Comparison of ENCODE assay signal across 24 cellular contexts in the genomic region with DNA sequence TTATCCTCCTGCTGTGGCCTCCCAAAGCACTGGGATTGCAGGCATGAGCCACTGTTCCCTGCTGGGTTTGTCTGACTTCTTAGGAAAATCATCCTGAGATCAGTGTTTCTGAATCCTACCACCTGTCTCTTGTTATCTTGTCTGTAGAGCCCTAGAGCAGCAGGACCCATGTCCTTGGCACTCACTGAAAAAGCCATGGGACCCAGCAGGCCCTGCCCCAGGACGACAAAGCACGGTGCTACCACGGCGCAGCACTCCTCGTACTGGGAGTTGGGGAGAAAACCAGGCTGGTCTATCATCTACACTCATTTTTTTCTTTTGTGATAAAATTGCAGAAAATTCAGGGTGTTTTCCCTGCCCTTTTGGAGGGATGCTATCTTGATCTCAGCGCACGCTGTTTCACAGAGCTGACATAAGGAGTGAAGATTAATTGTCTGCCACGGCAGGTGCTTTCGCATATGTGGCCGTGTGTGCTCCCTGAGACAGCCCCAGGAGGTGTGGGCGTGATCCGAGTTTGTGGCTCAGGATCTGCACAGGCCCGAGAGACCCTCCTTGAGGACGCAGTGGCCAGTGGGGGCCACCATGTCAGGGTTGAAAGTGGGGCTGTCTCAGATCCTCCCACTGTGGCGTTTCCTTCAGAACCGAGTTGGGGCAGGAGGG.
"Had no signal": no experiment of that assay in that cellular context is flagged by ENCODE, and none has a peak within 500 bp of the region (broad histone marks: within the 10 kb centered on the region; RNA-seq: fewer than 3 reads in every experiment).

No MANE protein-coding gene starts in this region.

- H3K4me3 ChIP-seq: breast epithelium, esophagus squamous epithelium, hepatocyte, mucosa of descending colon, ovary, psoas muscle, skin epidermis, stomach, testis, upper lobe of left lung had no signal

- DNase-seq: activated CD4-positive, alpha-beta T cell treated with anti-CD3 and anti-CD28 coated beads, Interleukin-2, amount 10 ng/mL, durations not matched to agents 24 days and 14 days; activated CD8-positive, alpha-beta memory T cell treated with anti-CD3 and anti-CD28 coated beads, Interleukin-2, amount 50 U/mL, for 4 hours; activated CD8-positive, alpha-beta T cell treated with anti-CD3 and anti-CD28 coated beads, Interleukin-2, amount 10 ng/mL, durations not matched to agents 7 days and 5 days; activated gamma-delta T cell; effector CD8-positive, alpha-beta T cell; esophagus squamous epithelium; left cardiac atrium; mesenchymal stem cell; mucosa of descending colon; naive B cell; ovary; psoas muscle; right cardiac atrium; stomach; T-helper 1 cell; T1000; testis; upper lobe of left lung had no signal

- H3K4me1 Mint-ChIP-seq: naive B cell had no signal

- H3K4me3 Mint-ChIP-seq: activated CD4-positive, alpha-beta T cell treated with anti-CD3 and anti-CD28 coated beads, Interleukin-2, amount 10 ng/mL, durations not matched to agents 24 days and 14 days; activated CD8-positive, alpha-beta T cell treated with anti-CD3 and anti-CD28 coated beads, Interleukin-2, amount 10 ng/mL, durations not matched to agents 7 days and 5 days; activated naive CD4-positive, alpha-beta T cell treated with anti-CD3 and anti-CD28 coated beads, Interleukin-2, amount 50 U/mL, for 24 hours; dendritic cell treated with granulocyte-macrophage colony-stimulating factor and Interleukin-4, amounts not matched to agents 40 ng/mL and 50 ng/mL, for 4 days; naive B cell; neural crest cell had no signal

- H3K27me3 ChIP-seq: breast epithelium, esophagus squamous epithelium, hepatocyte, ovary, stomach, testis, upper lobe of left lung had no signal

- H3K36me3 Mint-ChIP-seq: naive B cell had no signal

- H3K4me1 ChIP-seq: breast epithelium, esophagus squamous epithelium, psoas muscle, stomach, testis had no signal

- H3K27ac Mint-ChIP-seq: activated CD4-positive, alpha-beta T cell treated with anti-CD3 and anti-CD28 coated beads, Interleukin-2, amount 10 ng/mL, durations not matched to agents 24 days and 14 days; activated CD8-positive, alpha-beta T cell treated with anti-CD3 and anti-CD28 coated beads, Interleukin-2, amount 10 ng/mL, durations not matched to agents 7 days and 5 days; activated naive CD4-positive, alpha-beta T cell treated with anti-CD3 and anti-CD28 coated beads, Interleukin-2, amount 50 U/mL, for 24 hours; dendritic cell treated with granulocyte-macrophage colony-stimulating factor and Interleukin-4, amounts not matched to agents 40 ng/mL and 50 ng/mL, for 4 days had no signal

- H3K9me3 Mint-ChIP-seq: activated CD4-positive, alpha-beta T cell treated with anti-CD3 and anti-CD28 coated beads, Interleukin-2, amount 10 ng/mL, durations not matched to agents 24 days and 14 days; activated naive CD4-positive, alpha-beta T cell treated with anti-CD3 and anti-CD28 coated beads, Interleukin-2, amount 50 U/mL, for 24 hours; dendritic cell treated with granulocyte-macrophage colony-stimulating factor and Interleukin-4, amounts not matched to agents 40 ng/mL and 50 ng/mL, for 4 days; naive B cell; neural crest cell had no signal

- H3K27ac ChIP-seq: breast epithelium, esophagus squamous epithelium, hepatocyte, ovary, psoas muscle, skin epidermis, stomach, testis, upper lobe of left lung had no signal

- H3K9me3 ChIP-seq: breast epithelium, esophagus squamous epithelium, mucosa of descending colon, ovary, psoas muscle, stomach, testis, upper lobe of left lung had no signal

- H3K27me3 Mint-ChIP-seq: activated CD4-positive, alpha-beta T cell treated with anti-CD3 and anti-CD28 coated beads, Interleukin-2, amount 10 ng/mL, durations not matched to agents 24 days and 14 days; activated naive CD4-positive, alpha-beta T cell treated with anti-CD3 and anti-CD28 coated beads, Interleukin-2, amount 50 U/mL, for 24 hours; dendritic cell treated with granulocyte-macrophage colony-stimulating factor and Interleukin-4, amounts not matched to agents 40 ng/mL and 50 ng/mL, for 4 days; naive B cell had no signal

- ATAC-seq: activated CD8-positive, alpha-beta T cell treated with anti-CD3 and anti-CD28 coated beads, Interleukin-2, amount 10 ng/mL, durations not matched to agents 7 days and 5 days; left cardiac atrium; mucosa of descending colon; psoas muscle; right cardiac atrium had no signal

- H3K36me3 ChIP-seq: breast epithelium, esophagus squamous epithelium, ovary, upper lobe of left lung had no signal
